1 cellular context compared by ENCODE assay signal in the genomic region with DNA sequence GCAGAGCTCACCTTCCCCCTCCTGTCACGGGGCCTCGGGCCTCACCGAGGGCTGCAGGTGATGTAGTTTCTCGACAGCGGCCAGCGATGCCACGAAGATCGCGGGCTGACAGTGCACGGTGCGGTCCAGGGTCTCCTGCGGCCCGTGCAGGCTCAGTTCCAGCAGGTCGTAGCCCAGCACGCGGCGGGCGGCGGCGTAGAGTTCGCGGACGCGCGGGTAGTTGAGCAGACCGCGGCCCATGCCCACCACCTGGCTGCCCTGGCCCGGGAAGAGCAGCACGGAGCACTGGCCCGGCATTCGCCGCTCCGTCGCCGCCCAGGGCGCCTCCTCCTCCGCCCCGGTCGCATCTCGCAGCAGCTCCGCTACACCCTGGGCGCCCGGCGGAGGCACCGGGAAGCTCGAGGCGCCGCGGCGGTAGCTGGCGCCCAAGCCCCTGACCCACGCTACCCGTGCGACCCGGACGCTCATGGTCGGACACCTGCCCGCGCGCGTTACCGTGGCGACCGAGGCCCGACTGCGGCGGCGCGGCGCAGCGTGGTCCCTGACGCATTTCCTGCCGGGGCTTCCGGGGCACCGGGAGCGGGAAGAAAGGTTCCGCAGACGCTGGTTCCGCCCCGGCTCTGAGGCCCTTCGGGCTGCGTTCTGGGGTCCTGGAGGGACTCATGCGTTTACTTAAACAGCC.
TF ChIP-seq lines count a peak whose summit lies in the region.

A gene with protein sequence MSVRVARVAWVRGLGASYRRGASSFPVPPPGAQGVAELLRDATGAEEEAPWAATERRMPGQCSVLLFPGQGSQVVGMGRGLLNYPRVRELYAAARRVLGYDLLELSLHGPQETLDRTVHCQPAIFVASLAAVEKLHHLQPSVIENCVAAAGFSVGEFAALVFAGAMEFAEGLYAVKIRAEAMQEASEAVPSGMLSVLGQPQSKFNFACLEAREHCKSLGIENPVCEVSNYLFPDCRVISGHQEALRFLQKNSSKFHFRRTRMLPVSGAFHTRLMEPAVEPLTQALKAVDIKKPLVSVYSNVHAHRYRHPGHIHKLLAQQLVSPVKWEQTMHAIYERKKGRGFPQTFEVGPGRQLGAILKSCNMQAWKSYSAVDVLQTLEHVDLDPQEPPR (minus strand): TSS at position 518 of the 682 bp plus-strand sequence. CDS start 50 bp downstream, at position 468.

TF ChIP-seq in K562, 482 proteins besides CTCF, POLR2A, EP300 and RAD21 (continued from another document and continues in another):
- TF ChIP-seq, protein P1, sequence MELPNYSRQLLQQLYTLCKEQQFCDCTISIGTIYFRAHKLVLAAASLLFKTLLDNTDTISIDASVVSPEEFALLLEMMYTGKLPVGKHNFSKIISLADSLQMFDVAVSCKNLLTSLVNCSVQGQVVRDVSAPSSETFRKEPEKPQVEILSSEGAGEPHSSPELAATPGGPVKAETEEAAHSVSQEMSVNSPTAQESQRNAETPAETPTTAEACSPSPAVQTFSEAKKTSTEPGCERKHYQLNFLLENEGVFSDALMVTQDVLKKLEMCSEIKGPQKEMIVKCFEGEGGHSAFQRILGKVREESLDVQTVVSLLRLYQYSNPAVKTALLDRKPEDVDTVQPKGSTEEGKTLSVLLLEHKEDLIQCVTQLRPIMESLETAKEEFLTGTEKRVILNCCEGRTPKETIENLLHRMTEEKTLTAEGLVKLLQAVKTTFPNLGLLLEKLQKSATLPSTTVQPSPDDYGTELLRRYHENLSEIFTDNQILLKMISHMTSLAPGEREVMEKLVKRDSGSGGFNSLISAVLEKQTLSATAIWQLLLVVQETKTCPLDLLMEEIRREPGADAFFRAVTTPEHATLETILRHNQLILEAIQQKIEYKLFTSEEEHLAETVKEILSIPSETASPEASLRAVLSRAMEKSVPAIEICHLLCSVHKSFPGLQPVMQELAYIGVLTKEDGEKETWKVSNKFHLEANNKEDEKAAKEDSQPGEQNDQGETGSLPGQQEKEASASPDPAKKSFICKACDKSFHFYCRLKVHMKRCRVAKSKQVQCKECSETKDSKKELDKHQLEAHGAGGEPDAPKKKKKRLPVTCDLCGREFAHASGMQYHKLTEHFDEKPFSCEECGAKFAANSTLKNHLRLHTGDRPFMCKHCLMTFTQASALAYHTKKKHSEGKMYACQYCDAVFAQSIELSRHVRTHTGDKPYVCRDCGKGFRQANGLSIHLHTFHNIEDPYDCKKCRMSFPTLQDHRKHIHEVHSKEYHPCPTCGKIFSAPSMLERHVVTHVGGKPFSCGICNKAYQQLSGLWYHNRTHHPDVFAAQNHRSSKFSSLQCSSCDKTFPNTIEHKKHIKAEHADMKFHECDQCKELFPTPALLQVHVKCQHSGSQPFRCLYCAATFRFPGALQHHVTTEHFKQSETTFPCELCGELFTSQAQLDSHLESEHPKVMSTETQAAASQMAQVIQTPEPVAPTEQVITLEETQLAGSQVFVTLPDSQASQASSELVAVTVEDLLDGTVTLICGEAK (IDR thresholded peaks at IDR 0.05), result peak; percentile 96
- TF ChIP-seq, protein P1 (CRISPR knock-in tag; IDR thresholded peaks at IDR 0.05), result no peak
- TF ChIP-seq ZC3H4 (CRISPR knock-in tag; IDR thresholded peaks at IDR 0.05; ENCODE audit: borderline replicate concordance) (no peak), SIX5 (IDR thresholded peaks at IDR 0.05; ENCODE audit: borderline replicate concordance in 1 of 2, insufficient read depth in 1 of 2, low read depth in 1 of 2, low read length in 2 of 2) (peak; percentile 10 to 25; a peak in 1 of 4 replicates), C11orf30 (IDR thresholded peaks at IDR 0.05; ENCODE audit: low read depth) (peak; percentile 91), SMC3 (conservative IDR thresholded peaks at IDR 0.05; ENCODE audit: insufficient read depth, low read depth, low read length) (0 out of 2 replicates have a peak, but pooled peaks have one; percentile 5), NFIC (IDR thresholded peaks at IDR 0.05) (no peak), TRIM28 (IDR thresholded peaks at IDR 0.05) (no peak), ELF2 (CRISPR knock-in tag; IDR thresholded peaks at IDR 0.05) (peak; percentile 84), NRF1 (conservative IDR thresholded peaks at IDR 0.05 in 1 of 2, IDR thresholded peaks at IDR 0.05 in 1 of 2) (peak; percentile 85 to 88), NCOA1 (IDR thresholded peaks at IDR 0.05; ENCODE audit: low read depth) (peak; percentile 89), MXI1 (IDR thresholded peaks at IDR 0.05; ENCODE audit: low read depth, low read length) (peak; percentile 78), L3MBTL2 (IDR thresholded peaks at IDR 0.05) (peak; percentile 52)
- TF ChIP-seq, protein P2, sequence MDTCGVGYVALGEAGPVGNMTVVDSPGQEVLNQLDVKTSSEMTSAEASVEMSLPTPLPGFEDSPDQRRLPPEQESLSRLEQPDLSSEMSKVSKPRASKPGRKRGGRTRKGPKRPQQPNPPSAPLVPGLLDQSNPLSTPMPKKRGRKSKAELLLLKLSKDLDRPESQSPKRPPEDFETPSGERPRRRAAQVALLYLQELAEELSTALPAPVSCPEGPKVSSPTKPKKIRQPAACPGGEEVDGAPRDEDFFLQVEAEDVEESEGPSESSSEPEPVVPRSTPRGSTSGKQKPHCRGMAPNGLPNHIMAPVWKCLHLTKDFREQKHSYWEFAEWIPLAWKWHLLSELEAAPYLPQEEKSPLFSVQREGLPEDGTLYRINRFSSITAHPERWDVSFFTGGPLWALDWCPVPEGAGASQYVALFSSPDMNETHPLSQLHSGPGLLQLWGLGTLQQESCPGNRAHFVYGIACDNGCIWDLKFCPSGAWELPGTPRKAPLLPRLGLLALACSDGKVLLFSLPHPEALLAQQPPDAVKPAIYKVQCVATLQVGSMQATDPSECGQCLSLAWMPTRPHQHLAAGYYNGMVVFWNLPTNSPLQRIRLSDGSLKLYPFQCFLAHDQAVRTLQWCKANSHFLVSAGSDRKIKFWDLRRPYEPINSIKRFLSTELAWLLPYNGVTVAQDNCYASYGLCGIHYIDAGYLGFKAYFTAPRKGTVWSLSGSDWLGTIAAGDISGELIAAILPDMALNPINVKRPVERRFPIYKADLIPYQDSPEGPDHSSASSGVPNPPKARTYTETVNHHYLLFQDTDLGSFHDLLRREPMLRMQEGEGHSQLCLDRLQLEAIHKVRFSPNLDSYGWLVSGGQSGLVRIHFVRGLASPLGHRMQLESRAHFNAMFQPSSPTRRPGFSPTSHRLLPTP (IDR thresholded peaks at IDR 0.05; ENCODE audit: borderline replicate concordance, extremely low read depth, insufficient read length), result no peak
- TF ChIP-seq, protein P3, sequence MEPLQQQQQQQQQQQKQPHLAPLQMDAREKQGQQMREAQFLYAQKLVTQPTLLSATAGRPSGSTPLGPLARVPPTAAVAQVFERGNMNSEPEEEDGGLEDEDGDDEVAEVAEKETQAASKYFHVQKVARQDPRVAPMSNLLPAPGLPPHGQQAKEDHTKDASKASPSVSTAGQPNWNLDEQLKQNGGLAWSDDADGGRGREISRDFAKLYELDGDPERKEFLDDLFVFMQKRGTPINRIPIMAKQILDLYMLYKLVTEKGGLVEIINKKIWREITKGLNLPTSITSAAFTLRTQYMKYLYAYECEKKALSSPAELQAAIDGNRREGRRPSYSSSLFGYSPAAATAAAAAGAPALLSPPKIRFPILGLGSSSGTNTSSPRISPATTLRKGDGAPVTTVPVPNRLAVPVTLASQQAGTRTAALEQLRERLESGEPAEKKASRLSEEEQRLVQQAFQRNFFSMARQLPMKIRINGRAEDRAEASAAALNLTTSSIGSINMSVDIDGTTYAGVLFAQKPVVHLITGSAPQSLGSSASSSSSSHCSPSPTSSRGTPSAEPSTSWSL (CRISPR knock-in tag; IDR thresholded peaks at IDR 0.05; ENCODE audit: borderline replicate concordance), result no peak
- TF ChIP-seq, protein P4, sequence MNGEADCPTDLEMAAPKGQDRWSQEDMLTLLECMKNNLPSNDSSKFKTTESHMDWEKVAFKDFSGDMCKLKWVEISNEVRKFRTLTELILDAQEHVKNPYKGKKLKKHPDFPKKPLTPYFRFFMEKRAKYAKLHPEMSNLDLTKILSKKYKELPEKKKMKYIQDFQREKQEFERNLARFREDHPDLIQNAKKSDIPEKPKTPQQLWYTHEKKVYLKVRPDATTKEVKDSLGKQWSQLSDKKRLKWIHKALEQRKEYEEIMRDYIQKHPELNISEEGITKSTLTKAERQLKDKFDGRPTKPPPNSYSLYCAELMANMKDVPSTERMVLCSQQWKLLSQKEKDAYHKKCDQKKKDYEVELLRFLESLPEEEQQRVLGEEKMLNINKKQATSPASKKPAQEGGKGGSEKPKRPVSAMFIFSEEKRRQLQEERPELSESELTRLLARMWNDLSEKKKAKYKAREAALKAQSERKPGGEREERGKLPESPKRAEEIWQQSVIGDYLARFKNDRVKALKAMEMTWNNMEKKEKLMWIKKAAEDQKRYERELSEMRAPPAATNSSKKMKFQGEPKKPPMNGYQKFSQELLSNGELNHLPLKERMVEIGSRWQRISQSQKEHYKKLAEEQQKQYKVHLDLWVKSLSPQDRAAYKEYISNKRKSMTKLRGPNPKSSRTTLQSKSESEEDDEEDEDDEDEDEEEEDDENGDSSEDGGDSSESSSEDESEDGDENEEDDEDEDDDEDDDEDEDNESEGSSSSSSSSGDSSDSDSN (IDR thresholded peaks at IDR 0.05; ENCODE audit: borderline replicate concordance in 1 of 2, low read depth in 2 of 2, low read length in 2 of 2), result peak; percentile 10 to 79; a peak in 1 of 4 replicates
- TF ChIP-seq, protein P5, sequence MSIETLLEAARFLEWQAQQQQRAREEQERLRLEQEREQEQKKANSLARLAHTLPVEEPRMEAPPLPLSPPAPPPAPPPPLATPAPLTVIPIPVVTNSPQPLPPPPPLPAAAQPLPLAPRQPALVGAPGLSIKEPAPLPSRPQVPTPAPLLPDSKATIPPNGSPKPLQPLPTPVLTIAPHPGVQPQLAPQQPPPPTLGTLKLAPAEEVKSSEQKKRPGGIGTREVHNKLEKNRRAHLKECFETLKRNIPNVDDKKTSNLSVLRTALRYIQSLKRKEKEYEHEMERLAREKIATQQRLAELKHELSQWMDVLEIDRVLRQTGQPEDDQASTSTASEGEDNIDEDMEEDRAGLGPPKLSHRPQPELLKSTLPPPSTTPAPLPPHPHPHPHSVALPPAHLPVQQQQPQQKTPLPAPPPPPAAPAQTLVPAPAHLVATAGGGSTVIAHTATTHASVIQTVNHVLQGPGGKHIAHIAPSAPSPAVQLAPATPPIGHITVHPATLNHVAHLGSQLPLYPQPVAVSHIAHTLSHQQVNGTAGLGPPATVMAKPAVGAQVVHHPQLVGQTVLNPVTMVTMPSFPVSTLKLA (conservative IDR thresholded peaks at IDR 0.05), result peak; percentile 68 to 87
- TF ChIP-seq, protein P6, sequence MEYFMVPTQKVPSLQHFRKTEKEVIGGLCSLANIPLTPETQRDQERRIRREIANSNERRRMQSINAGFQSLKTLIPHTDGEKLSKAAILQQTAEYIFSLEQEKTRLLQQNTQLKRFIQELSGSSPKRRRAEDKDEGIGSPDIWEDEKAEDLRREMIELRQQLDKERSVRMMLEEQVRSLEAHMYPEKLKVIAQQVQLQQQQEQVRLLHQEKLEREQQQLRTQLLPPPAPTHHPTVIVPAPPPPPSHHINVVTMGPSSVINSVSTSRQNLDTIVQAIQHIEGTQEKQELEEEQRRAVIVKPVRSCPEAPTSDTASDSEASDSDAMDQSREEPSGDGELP (CRISPR knock-in tag; IDR thresholded peaks at IDR 0.05; ENCODE audit: borderline replicate concordance), result peak; percentile 23; the same call in 1 of the 2 replicates
- TF ChIP-seq, protein P7, sequence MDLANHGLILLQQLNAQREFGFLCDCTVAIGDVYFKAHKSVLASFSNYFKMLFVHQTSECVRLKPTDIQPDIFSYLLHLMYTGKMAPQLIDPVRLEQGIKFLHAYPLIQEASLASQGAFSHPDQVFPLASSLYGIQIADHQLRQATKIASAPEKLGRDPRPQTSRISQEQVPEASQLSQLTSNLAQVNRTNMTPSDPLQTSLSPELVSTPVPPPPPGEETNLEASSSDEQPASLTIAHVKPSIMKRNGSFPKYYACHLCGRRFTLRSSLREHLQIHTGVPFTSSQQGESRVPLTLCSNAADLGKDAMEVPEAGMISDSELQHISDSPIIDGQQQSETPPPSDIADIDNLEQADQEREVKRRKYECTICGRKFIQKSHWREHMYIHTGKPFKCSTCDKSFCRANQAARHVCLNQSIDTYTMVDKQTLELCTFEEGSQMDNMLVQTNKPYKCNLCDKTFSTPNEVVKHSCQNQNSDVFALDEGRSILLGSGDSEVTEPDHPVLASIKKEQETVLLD (IDR thresholded peaks at IDR 0.05), result peak; percentile 87
- TF ChIP-seq, protein P8, sequence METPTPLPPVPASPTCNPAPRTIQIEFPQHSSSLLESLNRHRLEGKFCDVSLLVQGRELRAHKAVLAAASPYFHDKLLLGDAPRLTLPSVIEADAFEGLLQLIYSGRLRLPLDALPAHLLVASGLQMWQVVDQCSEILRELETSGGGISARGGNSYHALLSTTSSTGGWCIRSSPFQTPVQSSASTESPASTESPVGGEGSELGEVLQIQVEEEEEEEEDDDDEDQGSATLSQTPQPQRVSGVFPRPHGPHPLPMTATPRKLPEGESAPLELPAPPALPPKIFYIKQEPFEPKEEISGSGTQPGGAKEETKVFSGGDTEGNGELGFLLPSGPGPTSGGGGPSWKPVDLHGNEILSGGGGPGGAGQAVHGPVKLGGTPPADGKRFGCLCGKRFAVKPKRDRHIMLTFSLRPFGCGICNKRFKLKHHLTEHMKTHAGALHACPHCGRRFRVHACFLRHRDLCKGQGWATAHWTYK (CRISPR knock-in tag; IDR thresholded peaks at IDR 0.05), result peak; percentile 47; the same call in 1 of the 2 replicates
